8 cellular contexts compared by ENCODE assay signal in genomic region chr5:133026664-133027153, GRCh38. TPM values are rescaled to one million over a fixed set of nuclear protein-coding genes. Genes with fewer than 3 reads are reported as not detected.
DNase-seq lines count a peak whose midpoint lies in the region; ATAC-seq and TF ChIP-seq lines count a peak whose summit lies in the region.

No MANE protein-coding gene starts in this region.

- peaks cover 0 to 8% (median 0%) of the 10 kb centered on the region in 5 donors for H3K27me3 Mint-ChIP-seq in naive thymus-derived CD4-positive, alpha-beta T cell

- H3K27me3 ChIP-seq in ACC112 (ENCODE audit: insufficient read depth, low read length) = no peaks in the 10 kb centered on the region
- no peaks in the 10 kb centered on the region for H3K27me3 ChIP-seq in naive thymus-derived CD4-positive, alpha-beta T cell (ENCODE audit: control insufficient read depth in 2 of 2, insufficient read depth in 2 of 2, low read length in 2 of 2)

- no peak for DNase-seq in Jurkat, Clone E6-1 (ENCODE audit: low read depth, low spot score)
- DNase-seq in choroid plexus epithelial cell (ENCODE audit: low read depth) = no peak
- peak in 1 of 9 donors; percentile 7 for DNase-seq in naive thymus-derived CD4-positive, alpha-beta T cell
- DNase-seq in stimulated activated CD4-positive, alpha-beta T cell treated with anti-CD3 and anti-CD28 coated beads, Interleukin-4, amount 100 ng/mL, for 1 hour = no peak
- no peak for DNase-seq in hepatic stellate cell (ENCODE audit: low spot score)
- no peak for DNase-seq in ACHN

- CTCF ChIA-PET in naive thymus-derived CD4-positive, alpha-beta T cell (lab: Charles Lee) = no interaction called here

- peaks cover 6% of the 10 kb centered on the region; the same call in 1 of the 2 replicates for H3K36me3 ChIP-seq in ACC112 (ENCODE audit: insufficient read depth, low read length)
- peaks cover 0 to 6% (median 0%) of the 10 kb centered on the region in 3 experiments for H3K36me3 ChIP-seq in naive thymus-derived CD4-positive, alpha-beta T cell (ENCODE audit: control insufficient read depth in 2 of 3, insufficient read depth in 3 of 3, low read length in 3 of 3)

- peaks cover 14 to 37% (median 26%) of the 10 kb centered on the region in 7 donors for H3K4me1 Mint-ChIP-seq in naive thymus-derived CD4-positive, alpha-beta T cell

- H2AFZ ChIP-seq in ACC112 (ENCODE audit: low read length, unreplicated experiment) = peak overlapping the region; percentile 99

- peak overlapping the region; percentile 69 to 97 (median 89) for H3K27ac Mint-ChIP-seq in naive thymus-derived CD4-positive, alpha-beta T cell

- no peaks in the 10 kb centered on the region for H3K4me1 ChIP-seq in ACC112 (ENCODE audit: control insufficient read depth, insufficient read depth, low read length, unreplicated experiment)
- peaks cover 4% of the 10 kb centered on the region in 2 donors for H3K4me1 ChIP-seq in naive thymus-derived CD4-positive, alpha-beta T cell (ENCODE audit: control insufficient read depth in 2 of 2, insufficient read depth in 2 of 2, low read length in 2 of 2)

- H3K36me3 Mint-ChIP-seq in naive thymus-derived CD4-positive, alpha-beta T cell = peaks cover 0 to 10% (median 7%) of the 10 kb centered on the region in 5 donors

- TF ChIP-seq CTCF in choroid plexus epithelial cell (conservative IDR thresholded peaks at IDR 0.05; ENCODE audit: low read depth, low read length) = no peak

- peak overlapping the region; percentile 92 to 98 (median 94) for H3K4me3 Mint-ChIP-seq in naive thymus-derived CD4-positive, alpha-beta T cell

- no peaks in the 10 kb centered on the region for H3K9me3 ChIP-seq in naive thymus-derived CD4-positive, alpha-beta T cell (ENCODE audit: control insufficient read depth in 2 of 3, low read length in 3 of 3)

- H3K4me3 ChIP-seq in ACC112 (ENCODE audit: low read depth, low read length) (peak overlapping the region; percentile 83), choroid plexus epithelial cell (ENCODE audit: low read depth, low read length) (peak overlapping the region; percentile 96)
- H3K4me3 ChIP-seq in Jurkat, Clone E6-1 (ENCODE audit: low read length) = peak overlapping the region; percentile 98
- H3K4me3 ChIP-seq in naive thymus-derived CD4-positive, alpha-beta T cell (ENCODE audit: low read length) = peak overlapping the region; percentile 99

- no peak for ATAC-seq in naive thymus-derived CD4-positive, alpha-beta T cell
- no peak for ATAC-seq in GM18909 (IDR thresholded peaks at IDR 0.05; ENCODE audit: poor library complexity, unreplicated experiment)

- in situ Hi-C loops in ACHN (cut with HindIII; ENCODE audit: low pct_ligation_motif_present, low pct_unique_long_range_greater_than_20kb, low sequenced_read_pairs) = no loop called here

- peak overlapping the region; percentile 16; the same call in 1 of the 2 replicates for H3K27ac ChIP-seq in ACC112 (ENCODE audit: low read depth, low read length)
- H3K27ac ChIP-seq in naive thymus-derived CD4-positive, alpha-beta T cell (ENCODE audit: low read depth, low read length) = peak overlapping the region; percentile 96

- H3K79me2 ChIP-seq in ACC112 (ENCODE audit: control insufficient read depth, insufficient read depth, low read length, unreplicated experiment) = peaks cover 29% of the 10 kb centered on the region

- intact Hi-C loops in naive thymus-derived CD4-positive, alpha-beta T cell (cut with micrococcal nuclease) = loop anchor here (1.0 to 10.0 kb wide), 6 partner anchors 25 to 942 kb away; partner anchors contain the start of genes AFF4 (in 2 of the 2), GDF9 (in 2 of the 2), SLC22A4 (in 2 of the 2) and UQCRQ (in 2 of the 2)

- POLR2A ChIA-PET in naive thymus-derived CD4-positive, alpha-beta T cell (lab: Charles Lee) = interaction anchor here (1.5 kb wide), 1 partner anchor 25 kb away, joined by 15 read pairs; the partner anchor contains the start of gene HSPA4

- no peaks in the 10 kb centered on the region for H3K9me3 Mint-ChIP-seq in naive thymus-derived CD4-positive, alpha-beta T cell

RNA-seq across cellular contexts. Expression of gene ZCCHC10, which starts 0.4 kb away (rescaled TPM):
- 55.2 TPM for polyA plus RNA-seq in Jurkat, Clone E6-1 (2012; ENCODE audit: insufficient read depth, insufficient read length)
- total RNA-seq in naive thymus-derived CD4-positive, alpha-beta T cell = 10 to 100 TPM; 16.0 to 32.9 (median 18.2) TPM
- 10 to 100 TPM; 34.5 to 47.5 TPM for polyA plus RNA-seq in naive thymus-derived CD4-positive, alpha-beta T cell

RNA-seq across cellular contexts. Expression of gene HSPA4, which starts 25.1 kb away (rescaled TPM):
- polyA plus RNA-seq in Jurkat, Clone E6-1 (2012; ENCODE audit: insufficient read depth, insufficient read length) = 222 TPM
- total RNA-seq in naive thymus-derived CD4-positive, alpha-beta T cell = 100 to 1,000 TPM in 1 of 5 experiments, 10 to 100 TPM in 4; 42.1 to 103 (median 50.0) TPM
- 10 to 100 TPM; 37.7 to 38.5 TPM for polyA plus RNA-seq in naive thymus-derived CD4-positive, alpha-beta T cell
